1 cellular context compared by ENCODE assay signal in the genomic region with DNA sequence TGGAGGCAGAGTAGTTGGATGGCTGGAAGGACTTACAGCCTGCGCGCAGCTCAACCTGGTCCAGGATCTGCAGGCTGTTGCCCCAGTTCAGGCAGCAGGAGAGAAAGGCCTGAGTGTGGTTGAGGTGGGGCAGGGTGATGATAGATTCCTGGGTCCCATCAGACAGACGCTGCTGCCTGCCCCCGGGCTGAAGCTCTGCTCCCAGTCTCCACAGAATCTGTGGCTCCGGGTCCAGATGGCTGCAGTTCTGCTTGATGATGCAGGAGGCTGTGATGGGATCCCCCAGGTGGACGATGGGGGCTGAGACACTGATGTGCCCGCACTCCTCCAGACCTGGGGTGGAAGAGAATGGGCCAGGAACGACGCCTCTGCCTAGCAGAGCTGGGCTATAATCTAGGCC.
TF ChIP-seq lines count a peak whose summit lies in the region.

No MANE protein-coding gene starts in this region.

TF ChIP-seq in H1, 55 proteins besides CTCF, POLR2A, EP300 and RAD21 (continued from another document):
- TF ChIP-seq, protein P1, sequence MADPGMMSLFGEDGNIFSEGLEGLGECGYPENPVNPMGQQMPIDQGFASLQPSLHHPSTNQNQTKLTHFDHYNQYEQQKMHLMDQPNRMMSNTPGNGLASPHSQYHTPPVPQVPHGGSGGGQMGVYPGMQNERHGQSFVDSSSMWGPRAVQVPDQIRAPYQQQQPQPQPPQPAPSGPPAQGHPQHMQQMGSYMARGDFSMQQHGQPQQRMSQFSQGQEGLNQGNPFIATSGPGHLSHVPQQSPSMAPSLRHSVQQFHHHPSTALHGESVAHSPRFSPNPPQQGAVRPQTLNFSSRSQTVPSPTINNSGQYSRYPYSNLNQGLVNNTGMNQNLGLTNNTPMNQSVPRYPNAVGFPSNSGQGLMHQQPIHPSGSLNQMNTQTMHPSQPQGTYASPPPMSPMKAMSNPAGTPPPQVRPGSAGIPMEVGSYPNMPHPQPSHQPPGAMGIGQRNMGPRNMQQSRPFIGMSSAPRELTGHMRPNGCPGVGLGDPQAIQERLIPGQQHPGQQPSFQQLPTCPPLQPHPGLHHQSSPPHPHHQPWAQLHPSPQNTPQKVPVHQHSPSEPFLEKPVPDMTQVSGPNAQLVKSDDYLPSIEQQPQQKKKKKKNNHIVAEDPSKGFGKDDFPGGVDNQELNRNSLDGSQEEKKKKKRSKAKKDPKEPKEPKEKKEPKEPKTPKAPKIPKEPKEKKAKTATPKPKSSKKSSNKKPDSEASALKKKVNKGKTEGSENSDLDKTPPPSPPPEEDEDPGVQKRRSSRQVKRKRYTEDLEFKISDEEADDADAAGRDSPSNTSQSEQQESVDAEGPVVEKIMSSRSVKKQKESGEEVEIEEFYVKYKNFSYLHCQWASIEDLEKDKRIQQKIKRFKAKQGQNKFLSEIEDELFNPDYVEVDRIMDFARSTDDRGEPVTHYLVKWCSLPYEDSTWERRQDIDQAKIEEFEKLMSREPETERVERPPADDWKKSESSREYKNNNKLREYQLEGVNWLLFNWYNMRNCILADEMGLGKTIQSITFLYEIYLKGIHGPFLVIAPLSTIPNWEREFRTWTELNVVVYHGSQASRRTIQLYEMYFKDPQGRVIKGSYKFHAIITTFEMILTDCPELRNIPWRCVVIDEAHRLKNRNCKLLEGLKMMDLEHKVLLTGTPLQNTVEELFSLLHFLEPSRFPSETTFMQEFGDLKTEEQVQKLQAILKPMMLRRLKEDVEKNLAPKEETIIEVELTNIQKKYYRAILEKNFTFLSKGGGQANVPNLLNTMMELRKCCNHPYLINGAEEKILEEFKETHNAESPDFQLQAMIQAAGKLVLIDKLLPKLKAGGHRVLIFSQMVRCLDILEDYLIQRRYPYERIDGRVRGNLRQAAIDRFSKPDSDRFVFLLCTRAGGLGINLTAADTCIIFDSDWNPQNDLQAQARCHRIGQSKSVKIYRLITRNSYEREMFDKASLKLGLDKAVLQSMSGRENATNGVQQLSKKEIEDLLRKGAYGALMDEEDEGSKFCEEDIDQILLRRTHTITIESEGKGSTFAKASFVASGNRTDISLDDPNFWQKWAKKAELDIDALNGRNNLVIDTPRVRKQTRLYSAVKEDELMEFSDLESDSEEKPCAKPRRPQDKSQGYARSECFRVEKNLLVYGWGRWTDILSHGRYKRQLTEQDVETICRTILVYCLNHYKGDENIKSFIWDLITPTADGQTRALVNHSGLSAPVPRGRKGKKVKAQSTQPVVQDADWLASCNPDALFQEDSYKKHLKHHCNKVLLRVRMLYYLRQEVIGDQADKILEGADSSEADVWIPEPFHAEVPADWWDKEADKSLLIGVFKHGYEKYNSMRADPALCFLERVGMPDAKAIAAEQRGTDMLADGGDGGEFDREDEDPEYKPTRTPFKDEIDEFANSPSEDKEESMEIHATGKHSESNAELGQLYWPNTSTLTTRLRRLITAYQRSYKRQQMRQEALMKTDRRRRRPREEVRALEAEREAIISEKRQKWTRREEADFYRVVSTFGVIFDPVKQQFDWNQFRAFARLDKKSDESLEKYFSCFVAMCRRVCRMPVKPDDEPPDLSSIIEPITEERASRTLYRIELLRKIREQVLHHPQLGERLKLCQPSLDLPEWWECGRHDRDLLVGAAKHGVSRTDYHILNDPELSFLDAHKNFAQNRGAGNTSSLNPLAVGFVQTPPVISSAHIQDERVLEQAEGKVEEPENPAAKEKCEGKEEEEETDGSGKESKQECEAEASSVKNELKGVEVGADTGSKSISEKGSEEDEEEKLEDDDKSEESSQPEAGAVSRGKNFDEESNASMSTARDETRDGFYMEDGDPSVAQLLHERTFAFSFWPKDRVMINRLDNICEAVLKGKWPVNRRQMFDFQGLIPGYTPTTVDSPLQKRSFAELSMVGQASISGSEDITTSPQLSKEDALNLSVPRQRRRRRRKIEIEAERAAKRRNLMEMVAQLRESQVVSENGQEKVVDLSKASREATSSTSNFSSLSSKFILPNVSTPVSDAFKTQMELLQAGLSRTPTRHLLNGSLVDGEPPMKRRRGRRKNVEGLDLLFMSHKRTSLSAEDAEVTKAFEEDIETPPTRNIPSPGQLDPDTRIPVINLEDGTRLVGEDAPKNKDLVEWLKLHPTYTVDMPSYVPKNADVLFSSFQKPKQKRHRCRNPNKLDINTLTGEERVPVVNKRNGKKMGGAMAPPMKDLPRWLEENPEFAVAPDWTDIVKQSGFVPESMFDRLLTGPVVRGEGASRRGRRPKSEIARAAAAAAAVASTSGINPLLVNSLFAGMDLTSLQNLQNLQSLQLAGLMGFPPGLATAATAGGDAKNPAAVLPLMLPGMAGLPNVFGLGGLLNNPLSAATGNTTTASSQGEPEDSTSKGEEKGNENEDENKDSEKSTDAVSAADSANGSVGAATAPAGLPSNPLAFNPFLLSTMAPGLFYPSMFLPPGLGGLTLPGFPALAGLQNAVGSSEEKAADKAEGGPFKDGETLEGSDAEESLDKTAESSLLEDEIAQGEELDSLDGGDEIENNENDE (IDR thresholded peaks at IDR 0.05; ENCODE audit: insufficient replicate concordance, low read length) = no peak
- TF ChIP-seq SUZ12 (IDR thresholded peaks at IDR 0.05; ENCODE audit: low read length) = no peak
- TF ChIP-seq, protein P2, sequence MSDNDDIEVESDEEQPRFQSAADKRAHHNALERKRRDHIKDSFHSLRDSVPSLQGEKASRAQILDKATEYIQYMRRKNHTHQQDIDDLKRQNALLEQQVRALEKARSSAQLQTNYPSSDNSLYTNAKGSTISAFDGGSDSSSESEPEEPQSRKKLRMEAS (IDR thresholded peaks at IDR 0.05) = no peak
- TF ChIP-seq NANOG (IDR thresholded peaks at IDR 0.05; ENCODE audit: insufficient read depth, low read depth, low read length, poor library complexity, severe bottlenecking) = no peak
- TF ChIP-seq ASH2L (IDR thresholded peaks at IDR 0.05; ENCODE audit: low read length) = no peak
